10 cellular contexts compared by ENCODE assay signal in genomic region chr14:70257526-70257925, GRCh38.
DNase-seq lines count a peak whose midpoint lies in the region; ATAC-seq and TF ChIP-seq lines count a peak whose summit lies in the region.
"Had no signal": no experiment of that assay in that cellular context is flagged by ENCODE, and none has a peak within 500 bp of the region (broad histone marks: within the 10 kb centered on the region; RNA-seq: fewer than 3 reads in every experiment).

No MANE protein-coding gene starts in this region.

- no peak overlapping the region for H3K4me3 Mint-ChIP-seq in WTC11
- peak overlapping the region in 1 of 8 donors; percentile 2 for H3K4me3 Mint-ChIP-seq in CD4-positive, alpha-beta memory T cell
- H3K4me3 Mint-ChIP-seq: stimulated activated memory B cell treated with anti-CD40 and anti-IgM and Interleukin-4, amounts not matched to agents 10 μg/mL and 1 μg/mL and 100 μg/mL, for 72 hours had no signal

- no peak overlapping the region for H3K4me3 ChIP-seq in Jurkat, Clone E6-1 (ENCODE audit: low read length)
- no peak overlapping the region for H3K4me3 ChIP-seq in gastrocnemius medialis
- H3K4me3 ChIP-seq in CD4-positive, alpha-beta memory T cell (ENCODE audit: low read length in 2 of 2), result no peak overlapping the region

- H3K27ac Mint-ChIP-seq in WTC11, result no peak overlapping the region
- no peak overlapping the region for H3K27ac Mint-ChIP-seq in CD4-positive, alpha-beta memory T cell
- H3K27ac Mint-ChIP-seq: stimulated activated memory B cell treated with anti-CD40 and anti-IgM and Interleukin-4, amounts not matched to agents 10 μg/mL and 1 μg/mL and 100 μg/mL, for 72 hours had no signal

- H3K27me3 Mint-ChIP-seq in WTC11 (ENCODE audit: low read depth), result peaks cover 6% of the 10 kb centered on the region
- H3K27me3 Mint-ChIP-seq in CD4-positive, alpha-beta memory T cell, result peaks cover 49% of the 10 kb centered on the region in 2 donors

- intact Hi-C loops in gastrocnemius medialis (cut with DNase I; ENCODE audit: low total_unique reads), result loop anchor here (1.0 to 5.0 kb wide), 3 partner anchors 65 to 211 kb away; no protein-coding TSS in a partner anchor
- intact Hi-C loops in CD4-positive, alpha-beta memory T cell (cut with micrococcal nuclease), result no loop called here

- no peak for TF ChIP-seq POLR2A in gastrocnemius medialis (IDR thresholded peaks at IDR 0.05)

- peak; percentile 56 for DNase-seq in activated CD8-positive, alpha-beta memory T cell treated with anti-CD3 and anti-CD28 coated beads, Interleukin-2, amount 50 U/mL, for 48 hours
- no peak for DNase-seq in activated CD8-positive, alpha-beta memory T cell treated with anti-CD3 and anti-CD28 coated beads, Interleukin-2, amount 50 U/mL, for 4 hours
- peak; percentile 32 for DNase-seq in Jurkat, Clone E6-1 (ENCODE audit: low read depth, low spot score)
- DNase-seq in WTC11 (ENCODE audit: low spot score), result peak; percentile 75
- DNase-seq in gastrocnemius medialis, result peak in 1 of 2 donors; percentile 40
- DNase-seq in cortex of kidney (lab: John Stamatoyannopoulos, UW), result no peak
- DNase-seq in CD4-positive, alpha-beta memory T cell, result no peak
- DNase-seq: effector CD4-positive, alpha-beta T cell had no signal

- no peaks in the 10 kb centered on the region for H3K36me3 ChIP-seq in gastrocnemius medialis
- no peaks in the 10 kb centered on the region for H3K36me3 ChIP-seq in CD4-positive, alpha-beta memory T cell (ENCODE audit: insufficient read depth, low read length)

- ATAC-seq in WTC11 (peak; percentile 67), gastrocnemius medialis (peak; percentile 56 to 82), GM19023 (IDR thresholded peaks at IDR 0.05; ENCODE audit: unreplicated experiment) (no peak)
- ATAC-seq: stimulated activated memory B cell treated with anti-CD40 and anti-IgM and Interleukin-4, amounts not matched to agents 10 μg/mL and 1 μg/mL and 100 μg/mL, for 72 hours had no signal

- H3K4me1 Mint-ChIP-seq in WTC11, result peaks cover 22% of the 10 kb centered on the region
- H3K4me1 Mint-ChIP-seq in CD4-positive, alpha-beta memory T cell, result peaks cover 5 to 10% (median 8%) of the 10 kb centered on the region in 4 donors
- H3K4me1 Mint-ChIP-seq: stimulated activated memory B cell treated with anti-CD40 and anti-IgM and Interleukin-4, amounts not matched to agents 10 μg/mL and 1 μg/mL and 100 μg/mL, for 72 hours had no signal

- H3K27ac ChIP-seq in gastrocnemius medialis, result no peak overlapping the region
- H3K27ac ChIP-seq in CD4-positive, alpha-beta memory T cell (ENCODE audit: low read depth, low read length), result no peak overlapping the region

- peaks cover 4% of the 10 kb centered on the region for H3K36me3 Mint-ChIP-seq in WTC11
- H3K36me3 Mint-ChIP-seq in CD4-positive, alpha-beta memory T cell, result no peaks in the 10 kb centered on the region
- H3K36me3 Mint-ChIP-seq: stimulated activated memory B cell treated with anti-CD40 and anti-IgM and Interleukin-4, amounts not matched to agents 10 μg/mL and 1 μg/mL and 100 μg/mL, for 72 hours had no signal

- no peaks in the 10 kb centered on the region for H3K4me1 ChIP-seq in gastrocnemius medialis
- no peaks in the 10 kb centered on the region for H3K4me1 ChIP-seq in CD4-positive, alpha-beta memory T cell (ENCODE audit: insufficient read depth, low read length)

- CTCF ChIA-PET in WTC11 (lab: Charles Lee), result interaction anchor here (0.9 to 1.5 kb wide), 6 partner anchors 35 to 310 kb away, joined by 3 to 5 read pairs (median 4); no protein-coding TSS in a partner anchor
- CTCF ChIA-PET in CD4-positive, alpha-beta memory T cell (lab: Charles Lee; ENCODE audit: partially characterized antibody), result no interaction called here

- peaks cover 0 to 3% (median 0%) of the 10 kb centered on the region in 3 donors for H3K27me3 ChIP-seq in gastrocnemius medialis
- H3K27me3 ChIP-seq in CD4-positive, alpha-beta memory T cell (ENCODE audit: insufficient read depth, low read length), result no peaks in the 10 kb centered on the region

- POLR2A ChIA-PET in WTC11 (lab: Charles Lee), result no interaction called here
- POLR2A ChIA-PET in CD4-positive, alpha-beta memory T cell (lab: Charles Lee; ENCODE audit: partially characterized antibody), result no interaction called here

- TF ChIP-seq CTCF in WTC11 (IDR thresholded peaks at IDR 0.05) (peak; percentile 60; the same call in 1 of the 2 replicates), gastrocnemius medialis (IDR thresholded peaks at IDR 0.05 in 4 of 5, conservative IDR thresholded peaks at IDR 0.05 in 1 of 5) (peak; percentile 42 to 71 (median 59))

- H3K9me3 ChIP-seq in gastrocnemius medialis, result no peaks in the 10 kb centered on the region
- no peaks in the 10 kb centered on the region for H3K9me3 ChIP-seq in CD4-positive, alpha-beta memory T cell (ENCODE audit: control insufficient read depth in 1 of 2, low read length in 2 of 2)

- H3K9me3 Mint-ChIP-seq in WTC11, result peaks cover 11% of the 10 kb centered on the region
- H3K9me3 Mint-ChIP-seq in CD4-positive, alpha-beta memory T cell, result peaks cover 0 to 15% (median 8%) of the 10 kb centered on the region in 8 donors
- H3K9me3 Mint-ChIP-seq: stimulated activated memory B cell treated with anti-CD40 and anti-IgM and Interleukin-4, amounts not matched to agents 10 μg/mL and 1 μg/mL and 100 μg/mL, for 72 hours had no signal

- in situ Hi-C loops in gastrocnemius medialis (cut with MboI; ENCODE audit: low sequenced_read_pairs in 4 of 4), result loop anchor here in 3 of 4 donors (5.0 to 25.0 kb wide), 3 partner anchors 213 to 220 kb away; no protein-coding TSS in a partner anchor

TF ChIP-seq in WTC11, 78 proteins besides CTCF, POLR2A, EP300 and RAD21:
- TF ChIP-seq ARID4B (CRISPR knock-in tag; IDR thresholded peaks at IDR 0.05; ENCODE audit: borderline replicate concordance) (no peak), ZNF121 (CRISPR knock-in tag; IDR thresholded peaks at IDR 0.05) (no peak), ZNF532 (CRISPR knock-in tag; IDR thresholded peaks at IDR 0.05; ENCODE audit: borderline replicate concordance) (0 out of 2 replicates have a peak, but pooled peaks have one; percentile 33), ELF4 (CRISPR knock-in tag; IDR thresholded peaks at IDR 0.05; ENCODE audit: low read depth) (no peak)

Comparison
In these comparisons a context has a peak if more than half of its experiments do, and no peak if none do; other contexts are left out.
1. DNase-seq: peak in activated CD8-positive, alpha-beta memory T cell treated with anti-CD3 and anti-CD28 coated beads, Interleukin-2, amount 50 U/mL, for 48 hours (single experiment), Jurkat, Clone E6-1 (single experiment) and WTC11 (single experiment); none in activated CD8-positive, alpha-beta memory T cell treated with anti-CD3 and anti-CD28 coated beads, Interleukin-2, amount 50 U/mL, for 4 hours (single experiment), cortex of kidney (single experiment) and CD4-positive, alpha-beta memory T cell (0 of 5).